1 cellular context compared by ENCODE assay signal in the genomic region with DNA sequence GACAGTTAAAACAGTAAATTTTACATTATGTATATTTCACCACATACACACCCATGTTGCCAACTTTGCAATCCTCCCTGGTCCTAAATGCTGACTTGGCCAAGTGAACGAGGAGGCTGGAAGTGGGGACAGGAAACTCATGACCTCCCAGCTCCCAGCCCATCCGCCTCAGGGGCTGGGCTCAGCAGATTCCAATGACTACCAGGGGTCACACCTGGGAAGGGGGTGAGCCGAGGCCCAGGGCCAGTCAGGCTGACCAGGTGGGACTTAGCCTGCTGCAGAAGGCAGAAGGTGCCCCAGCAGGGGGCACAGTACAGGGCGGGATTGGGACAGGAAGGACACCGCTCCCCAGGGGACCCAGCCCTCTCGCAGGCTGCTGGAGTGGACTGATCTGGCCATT.
TF ChIP-seq lines count a peak whose summit lies in the region.

No MANE protein-coding gene starts in this region.

TF ChIP-seq in GM12878, 131 proteins besides CTCF, POLR2A, EP300 and RAD21:
- TF ChIP-seq CHD4 (IDR thresholded peaks at IDR 0.05) (no peak), DPF2 (IDR thresholded peaks at IDR 0.05) (no peak), GATAD2B (conservative IDR thresholded peaks at IDR 0.05; ENCODE audit: low read depth) (no peak), SPI1 (IDR thresholded peaks at IDR 0.05; ENCODE audit: borderline replicate concordance, insufficient read depth, low read depth, low read length) (no peak), HDAC6 (IDR thresholded peaks at IDR 0.05; ENCODE audit: unreplicated experiment) (no peak), MYC (IDR thresholded peaks at IDR 0.05; ENCODE audit: insufficient read depth, insufficient read length, insufficient replicate concordance, low read length, severe bottlenecking) (no peak), YY1 (IDR thresholded peaks at IDR 0.05; ENCODE audit: low read depth, low read length) (no peak), POLR2AphosphoS2 (IDR thresholded peaks at IDR 0.05; ENCODE audit: low read depth, low read length) (no peak), ZNF207 (IDR thresholded peaks at IDR 0.05; ENCODE audit: borderline replicate concordance) (no peak)
- TF ChIP-seq, protein P1, sequence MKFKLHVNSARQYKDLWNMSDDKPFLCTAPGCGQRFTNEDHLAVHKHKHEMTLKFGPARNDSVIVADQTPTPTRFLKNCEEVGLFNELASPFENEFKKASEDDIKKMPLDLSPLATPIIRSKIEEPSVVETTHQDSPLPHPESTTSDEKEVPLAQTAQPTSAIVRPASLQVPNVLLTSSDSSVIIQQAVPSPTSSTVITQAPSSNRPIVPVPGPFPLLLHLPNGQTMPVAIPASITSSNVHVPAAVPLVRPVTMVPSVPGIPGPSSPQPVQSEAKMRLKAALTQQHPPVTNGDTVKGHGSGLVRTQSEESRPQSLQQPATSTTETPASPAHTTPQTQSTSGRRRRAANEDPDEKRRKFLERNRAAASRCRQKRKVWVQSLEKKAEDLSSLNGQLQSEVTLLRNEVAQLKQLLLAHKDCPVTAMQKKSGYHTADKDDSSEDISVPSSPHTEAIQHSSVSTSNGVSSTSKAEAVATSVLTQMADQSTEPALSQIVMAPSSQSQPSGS (IDR thresholded peaks at IDR 0.05; ENCODE audit: low read length), result no peak
